1 cellular context compared by ENCODE assay signal in genomic region chr12:52585001-52585400, GRCh38.
TF ChIP-seq lines count a peak whose summit lies in the region.

No MANE protein-coding gene starts in this region.

TF ChIP-seq in SK-N-SH treated with all-trans-retinoic acid at 6 μM for 48 hours, 23 proteins besides CTCF, POLR2A, EP300 and RAD21 (continued from another document):
- no peak for TF ChIP-seq ZNF565 (CRISPR knock-in tag; conservative IDR thresholded peaks at IDR 0.05; ENCODE audit: low read depth)
- TF ChIP-seq PATZ1 (CRISPR knock-in tag; IDR thresholded peaks at IDR 0.05; ENCODE audit: borderline replicate concordance): no peak
- no peak for TF ChIP-seq ZFP3 (CRISPR knock-in tag; IDR thresholded peaks at IDR 0.05)
- TF ChIP-seq BACH2 (CRISPR knock-in tag; IDR thresholded peaks at IDR 0.05; ENCODE audit: borderline replicate concordance): no peak
- no peak for TF ChIP-seq ZFP30 (CRISPR knock-in tag; IDR thresholded peaks at IDR 0.05)
- TF ChIP-seq ISL1 (CRISPR knock-in tag; IDR thresholded peaks at IDR 0.05): no peak
- TF ChIP-seq POU6F1 (CRISPR knock-in tag; IDR thresholded peaks at IDR 0.05; ENCODE audit: borderline replicate concordance, low read depth): no peak
- no peak for TF ChIP-seq ZC3H10 (CRISPR knock-in tag; IDR thresholded peaks at IDR 0.05)
- no peak for TF ChIP-seq SNAI2 (CRISPR knock-in tag; IDR thresholded peaks at IDR 0.05)
- no peak for TF ChIP-seq PPARA (CRISPR knock-in tag; IDR thresholded peaks at IDR 0.05; ENCODE audit: borderline replicate concordance)
